Comparison of ENCODE assay signal across 9 cellular contexts in genomic region chr3:112378989-112379692, GRCh38. TPM values are rescaled to one million over a fixed set of nuclear protein-coding genes. Genes with fewer than 3 reads are reported as not detected.
DNase-seq lines count a peak whose midpoint lies in the region; ATAC-seq and TF ChIP-seq lines count a peak whose summit lies in the region.
"Had no signal": no experiment of that assay in that cellular context is flagged by ENCODE, and none has a peak within 500 bp of the region (broad histone marks: within the 10 kb centered on the region; RNA-seq: fewer than 3 reads in every experiment).

No MANE protein-coding gene starts in this region.

- H3K4me3 ChIP-seq in astrocyte of the spinal cord (ENCODE audit: low read depth, low read length) (no peak overlapping the region), ovary (no peak overlapping the region)

- no peaks in the 10 kb centered on the region for H3K4me1 ChIP-seq in ovary (ENCODE audit: insufficient read depth)

- H3K36me3 Mint-ChIP-seq in mesothelial cell of epicardium, result no peaks in the 10 kb centered on the region
- H3K36me3 Mint-ChIP-seq: brain had no signal

- H3K9me3 ChIP-seq in ovary, result no peaks in the 10 kb centered on the region

- 86 to 95% (median 94%) methylated on average over 9 of the region's 9 CpGs for WGBS in ovary, 3 donors

- DNase-seq in AG20443 (ENCODE audit: low spot score) (peak; percentile 26), M059J (ENCODE audit: low read depth) (peak; percentile 61), astrocyte of the spinal cord (ENCODE audit: low read depth, low spot score) (peak; percentile 73), mesothelial cell of epicardium (ENCODE audit: low spot score in 2 of 2, unreplicated experiment in 2 of 2) (no peak), NCI-H1417 treated with DMSO at 0.1 percent for 48 hours (lab: John Stamatoyannopoulos, UW) (no peak), T-helper 9 cell (no peak), ovary (no peak)

- H3K4me3 Mint-ChIP-seq in mesothelial cell of epicardium, result no peak overlapping the region
- H3K4me3 Mint-ChIP-seq: brain had no signal

- no peak for ATAC-seq in HG03457 (IDR thresholded peaks at IDR 0.05; ENCODE audit: unreplicated experiment)

- TF ChIP-seq POLR2A in ovary (IDR thresholded peaks at IDR 0.05), result no peak

- peaks cover 5% of the 10 kb centered on the region for H3K9me3 Mint-ChIP-seq in mesothelial cell of epicardium
- H3K9me3 Mint-ChIP-seq: brain had no signal

- H3K27me3 ChIP-seq in ovary, result no peaks in the 10 kb centered on the region

- peaks cover 38% of the 10 kb centered on the region for H3K4me1 Mint-ChIP-seq in mesothelial cell of epicardium

- H3K27ac ChIP-seq in ovary, result no peak overlapping the region

- intact Hi-C loops in ovary (cut with DNase I), result no loop called here

- in situ Hi-C loops in astrocyte of the spinal cord (cut with HindIII; ENCODE audit: low sequenced_read_pairs), result no loop called here

- no peaks in the 10 kb centered on the region for H3K27me3 Mint-ChIP-seq in mesothelial cell of epicardium (ENCODE audit: low read depth)
- H3K27me3 Mint-ChIP-seq: brain had no signal

- H3K27ac Mint-ChIP-seq in mesothelial cell of epicardium, result peak overlapping the region; percentile 95

- TF ChIP-seq CTCF in astrocyte of the spinal cord (IDR thresholded peaks at IDR 0.05; ENCODE audit: low read depth, low read length), result no peak
- no peak for TF ChIP-seq CTCF in mesothelial cell of epicardium (IDR thresholded peaks at IDR 0.05; ENCODE audit: unreplicated experiment)
- TF ChIP-seq CTCF in ovary (IDR thresholded peaks at IDR 0.05), result no peak

- H3K36me3 ChIP-seq in ovary, result no peaks in the 10 kb centered on the region

- TF ChIP-seq EP300 in ovary (IDR thresholded peaks at IDR 0.05), result no peak

RNA-seq across cellular contexts. Expression of gene CD200, which starts 46.2 kb away (rescaled TPM):
- 0.15 and 0.20 TPM in 2 replicates for total RNA-seq in M059J (2014; rRNA removed; shearing (Covaris generic))
- total RNA-seq in mesothelial cell of epicardium, result 25.7 to 26.6 TPM (median 25.9 TPM) in 3 replicates
- total RNA-seq in ovary, result 10 to 100 TPM in 6 of 7 donors, 1 to 10 TPM in 1; 9.6 to 36.4 (median 11.3) TPM
- polyA plus RNA-seq in ovary, result 10 to 100 TPM; 18.9 to 25.3 TPM

Comparison
In these comparisons a context has a peak if more than half of its experiments do, and no peak if none do; other contexts are left out.
1. DNase-seq: peak in AG20443 (single experiment), M059J (single experiment) and astrocyte of the spinal cord (single experiment); none in mesothelial cell of epicardium (0 of 2), NCI-H1417 treated with DMSO at 0.1 percent for 48 hours (single experiment), T-helper 9 cell (single experiment) and ovary (0 of 5).